Comparison of ENCODE assay signal across 28 cellular contexts in the genomic region with DNA sequence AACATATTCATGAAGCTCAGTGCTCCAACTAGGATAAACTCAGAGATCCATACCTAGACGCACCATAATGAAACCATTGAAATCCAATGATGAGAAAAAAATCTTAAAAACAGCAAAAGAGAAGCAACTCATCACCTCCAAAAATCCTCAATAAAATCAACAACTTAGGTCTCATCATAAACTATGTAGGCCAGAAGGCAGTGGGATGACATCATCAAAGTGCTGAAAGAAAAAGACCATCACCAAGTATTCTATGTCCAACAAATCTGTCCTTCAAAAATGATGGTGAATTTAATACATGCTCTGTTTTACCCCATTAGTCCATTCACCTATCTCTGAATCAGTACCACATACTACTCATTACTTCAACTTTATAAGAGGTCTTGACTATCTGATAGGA.
"Had no signal": no experiment of that assay in that cellular context is flagged by ENCODE, and none has a peak within 500 bp of the region (broad histone marks: within the 10 kb centered on the region; RNA-seq: fewer than 3 reads in every experiment).

No MANE protein-coding gene starts in this region.

- H3K36me3 ChIP-seq: neural progenitor cell, ovary, spleen, suprapubic skin, tibial artery, transverse colon, upper lobe of right lung, uterus had no signal

- H2AFZ ChIP-seq: neural progenitor cell, parathyroid adenoma had no signal

- H3K79me2 ChIP-seq: parathyroid adenoma had no signal

- H3K4me1 ChIP-seq: neural progenitor cell, parathyroid adenoma, psoas muscle, spleen, suprapubic skin, testis, tibial artery, transverse colon, upper lobe of right lung, uterus had no signal

- H3K9ac ChIP-seq: neural progenitor cell, parathyroid adenoma had no signal

- H3K9me3 ChIP-seq: ovary, psoas muscle, spleen, suprapubic skin, testis, tibial artery, transverse colon, upper lobe of right lung, uterus had no signal

- H3K27ac ChIP-seq: neural progenitor cell, ovary, parathyroid adenoma, psoas muscle, skin epidermis, spleen, suprapubic skin, testis, tibial artery, transverse colon, upper lobe of right lung, uterus had no signal

- H3K27me3 ChIP-seq: neural progenitor cell, ovary, spleen, suprapubic skin, testis, tibial artery, transverse colon, upper lobe of right lung, uterus had no signal

- H3K4me2 ChIP-seq: neural progenitor cell, smooth muscle cell had no signal

- H3K4me3 ChIP-seq: neural progenitor cell, ovary, psoas muscle, skin epidermis, smooth muscle cell, spleen, suprapubic skin, testis, tibial artery, transverse colon, upper lobe of right lung, uterus had no signal

- DNase-seq: natural killer cell; occipital lobe; ovary; posterior cingulate gyrus; psoas muscle; right cardiac atrium; spleen; stimulated activated CD4-positive, alpha-beta T cell treated with anti-CD3 and anti-CD28 coated beads, Interleukin-12 subunit alpha, Interleukin-12 subunit beta, amount 100 ng/mL, for 4 hours; stimulated activated CD4-positive, alpha-beta T cell treated with anti-CD3 and anti-CD28 coated beads, Interleukin-1b, Interleukin-23, amount 100 ng/mL, for 48 hours; stimulated activated CD4-positive, alpha-beta T cell treated with anti-CD3 and anti-CD28 coated beads, Interleukin-4, amount 100 ng/mL, for 1 hour; stimulated activated CD4-positive, alpha-beta T cell treated with anti-CD3 and anti-CD28 coated beads, Interleukin-4, amount 100 ng/mL, for 4 hours; stimulated activated CD8-positive, alpha-beta memory T cell treated with anti-CD3 and anti-CD28 coated beads, Interleukin-4, amount 100 ng/mL, for 48 hours; stimulated activated naive CD4-positive, alpha-beta T cell; stimulated activated naive CD8-positive, alpha-beta T cell treated with anti-CD3 and anti-CD28 coated beads, Interleukin-15, amount 100 ng/mL, for 72 hours; stimulated activated naive CD8-positive, alpha-beta T cell treated with anti-CD3 and anti-CD28 coated beads, Interleukin-15, Interleukin-2, amounts not matched to agents 100 U/mL and 50 U/mL, for 24 hours; substantia nigra; testis; tibial artery; transverse colon; upper lobe of right lung; uterus had no signal

- ATAC-seq: natural killer cell; psoas muscle; right cardiac atrium; sciatic nerve; stimulated activated memory B cell treated with anti-CD40 and anti-IgM and Interleukin-4, amounts not matched to agents 10 μg/mL and 1 μg/mL and 100 μg/mL, for 72 hours; stimulated activated naive CD8-positive, alpha-beta T cell treated with anti-CD3 and anti-CD28 coated beads, Interleukin-15, amount 100 ng/mL, for 72 hours; stimulated activated naive CD8-positive, alpha-beta T cell treated with anti-CD3 and anti-CD28 coated beads, Interleukin-15, Interleukin-2, amounts not matched to agents 100 U/mL and 50 U/mL, for 24 hours; upper lobe of right lung had no signal
